Comparison of ENCODE assay signal across 10 cellular contexts in the genomic region with DNA sequence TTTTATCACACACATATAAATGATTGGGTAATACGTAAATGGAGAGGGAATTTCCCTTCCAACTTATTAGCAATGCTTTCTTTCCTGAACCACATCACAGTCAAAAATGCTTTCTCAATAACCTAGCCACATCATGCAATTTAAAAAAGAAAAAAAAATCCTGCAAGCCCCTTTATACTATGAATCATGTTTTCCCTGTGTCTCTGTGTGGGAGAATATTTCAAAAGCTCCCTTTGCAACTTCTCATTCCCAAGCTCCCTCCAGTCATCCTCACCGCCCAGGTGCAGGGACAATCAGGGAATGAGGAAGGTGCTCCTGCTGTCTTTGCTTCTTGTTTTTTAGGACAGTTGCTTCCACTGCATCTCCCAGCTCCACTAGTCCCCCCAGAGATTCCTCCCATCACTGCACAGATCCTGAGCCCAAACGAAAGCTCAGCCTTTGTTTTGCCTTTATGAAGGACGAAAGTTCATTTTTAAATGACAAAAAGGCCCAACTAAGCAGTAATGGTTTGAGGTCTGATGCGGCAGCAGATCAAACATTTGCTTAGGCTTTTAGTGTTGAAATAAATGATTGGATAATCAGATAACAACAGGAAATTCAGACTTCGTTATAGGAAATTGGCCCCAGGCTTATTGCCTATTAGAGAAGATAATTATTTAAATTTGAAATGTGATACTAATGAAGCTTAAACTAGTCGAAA. TPM values are rescaled to one million over a fixed set of nuclear protein-coding genes. Genes with fewer than 3 reads are reported as not detected.
DNase-seq lines count a peak whose midpoint lies in the region; ATAC-seq and TF ChIP-seq lines count a peak whose summit lies in the region.
"Had no signal": no experiment of that assay in that cellular context is flagged by ENCODE, and none has a peak within 500 bp of the region (broad histone marks: within the 10 kb centered on the region; RNA-seq: fewer than 3 reads in every experiment).

No MANE protein-coding gene starts in this region.

- H3K4me3 ChIP-seq in AG10803 (ENCODE audit: low read length) (no peak overlapping the region), endodermal cell (ENCODE audit: low read length) (no peak overlapping the region), neural progenitor cell (no peak overlapping the region)

- H3K27ac Mint-ChIP-seq in endodermal cell = peak overlapping the region; percentile 3
- no peak overlapping the region for H3K27ac Mint-ChIP-seq in neural progenitor cell
- H3K27ac Mint-ChIP-seq: activated CD4-positive, alpha-beta memory T cell treated with anti-CD3 and anti-CD28 coated beads, Interleukin-2, amount 10 ng/mL, durations not matched to agents 7 days and 5 days had no signal

- no peaks in the 10 kb centered on the region for H3K79me2 ChIP-seq in neural progenitor cell (ENCODE audit: low read depth)

- WGBS in endodermal cell (ENCODE audit: insufficient coverage in 1 of 2, insufficient read length in 1 of 2), 2 experiments = 65 to 75% methylated on average over 5 to 7 of the region's 7 CpGs

- H3K27ac ChIP-seq in endodermal cell (ENCODE audit: low read depth, low read length) (no peak overlapping the region), neural progenitor cell (peak overlapping the region; percentile 95)

- DNase-seq in AG10803 (ENCODE audit: low read depth) (peak; percentile 87), M059J (ENCODE audit: low read depth) (peak; percentile 56), endodermal cell (peak; percentile 44), neural progenitor cell (ENCODE audit: low spot score) (peak; percentile 74), NCI-H128 (lab: John Stamatoyannopoulos, UW; ENCODE audit: unreplicated experiment) (no peak), cerebellar nuclear complex (lab: John Stamatoyannopoulos, UW) (no peak), foreskin melanocyte (no peak)
- DNase-seq: activated CD4-positive, alpha-beta memory T cell treated with anti-CD3 and anti-CD28 coated beads, Interleukin-2, amount 10 ng/mL, durations not matched to agents 7 days and 5 days had no signal

- ATAC-seq in HG03432 (IDR thresholded peaks at IDR 0.05; ENCODE audit: unreplicated experiment) = no peak

- H3K9me3 Mint-ChIP-seq in endodermal cell = no peaks in the 10 kb centered on the region
- H3K9me3 Mint-ChIP-seq in neural progenitor cell = no peaks in the 10 kb centered on the region
- H3K9me3 Mint-ChIP-seq: activated CD4-positive, alpha-beta memory T cell treated with anti-CD3 and anti-CD28 coated beads, Interleukin-2, amount 10 ng/mL, durations not matched to agents 7 days and 5 days had no signal

- no peaks in the 10 kb centered on the region for H3K27me3 ChIP-seq in endodermal cell (ENCODE audit: control insufficient read depth, insufficient read depth, low read length, poor library complexity, severe bottlenecking)
- no peaks in the 10 kb centered on the region for H3K27me3 ChIP-seq in neural progenitor cell

- peak overlapping the region; percentile 61 for H3K4me2 ChIP-seq in neural progenitor cell

- TF ChIP-seq CTCF in AG10803 (conservative IDR thresholded peaks at IDR 0.05; ENCODE audit: low read length) = no peak
- TF ChIP-seq CTCF in endodermal cell (conservative IDR thresholded peaks at IDR 0.05) = no peak
- no peak for TF ChIP-seq CTCF in neural progenitor cell (IDR thresholded peaks at IDR 0.05)

- H3K27me3 Mint-ChIP-seq in endodermal cell (ENCODE audit: insufficient read depth) (no peaks in the 10 kb centered on the region), neural progenitor cell (ENCODE audit: insufficient read depth, low read depth) (no peaks in the 10 kb centered on the region)

- H3K4me1 Mint-ChIP-seq in endodermal cell (peaks cover 16% of the 10 kb centered on the region), neural progenitor cell (peaks cover 5% of the 10 kb centered on the region)
- H3K4me1 Mint-ChIP-seq: activated CD4-positive, alpha-beta memory T cell treated with anti-CD3 and anti-CD28 coated beads, Interleukin-2, amount 10 ng/mL, durations not matched to agents 7 days and 5 days had no signal

- H3F3A ChIP-seq in neural progenitor cell (ENCODE audit: low read depth) = peaks cover 24% of the 10 kb centered on the region

- H3K9me3 ChIP-seq in endodermal cell (ENCODE audit: control insufficient read depth, low read length) (no peaks in the 10 kb centered on the region), neural progenitor cell (ENCODE audit: low read depth) (no peaks in the 10 kb centered on the region)

- no peaks in the 10 kb centered on the region for H4K20me1 ChIP-seq in neural progenitor cell (ENCODE audit: low read depth)

- H3K36me3 Mint-ChIP-seq in endodermal cell (ENCODE audit: low read depth) (no peaks in the 10 kb centered on the region), neural progenitor cell (peaks cover 4% of the 10 kb centered on the region)

- H3K4me3 Mint-ChIP-seq in endodermal cell (no peak overlapping the region), neural progenitor cell (no peak overlapping the region)
- H3K4me3 Mint-ChIP-seq: activated CD4-positive, alpha-beta memory T cell treated with anti-CD3 and anti-CD28 coated beads, Interleukin-2, amount 10 ng/mL, durations not matched to agents 7 days and 5 days had no signal

- H3K9ac ChIP-seq in endodermal cell (ENCODE audit: extremely low read depth, low read length, poor library complexity, severe bottlenecking) = no peak overlapping the region
- no peak overlapping the region for H3K9ac ChIP-seq in neural progenitor cell

- H2AFZ ChIP-seq in neural progenitor cell (replicated peaks) = no peak overlapping the region

- H3K4me1 ChIP-seq in endodermal cell (ENCODE audit: control insufficient read depth, insufficient read depth, low read length) (peaks cover 8% of the 10 kb centered on the region), neural progenitor cell (peaks cover 36% of the 10 kb centered on the region)

- H3K36me3 ChIP-seq in endodermal cell (ENCODE audit: control insufficient read depth, insufficient read depth, low read length) (no peaks in the 10 kb centered on the region), neural progenitor cell (no peaks in the 10 kb centered on the region)

RNA-seq across cellular contexts. Expression of a gene that starts 47.8 kb away (rescaled TPM):
- total RNA-seq in M059J (2014; rRNA removed; shearing (Covaris generic)) = not detected in 2 replicates
- 1 to 10 TPM in 1 of 2 donors, under 1 TPM in 1; 0.70 to 2.1 TPM for total RNA-seq in endodermal cell
- 1.1 TPM for polyA plus RNA-seq in endodermal cell (2013, experiment 1 of 2)
- 0.83 TPM for polyA plus RNA-seq in endodermal cell (2013, experiment 2 of 2)
- not detected in 2 replicates for total RNA-seq in neural progenitor cell (ENCODE audit: low replicate concordance)
- total RNA-seq: activated CD4-positive, alpha-beta memory T cell treated with anti-CD3 and anti-CD28 coated beads, Interleukin-2, amount 10 ng/mL, durations not matched to agents 7 days and 5 days had no signal
- polyA plus RNA-seq: adipose tissue had no signal

Comparison
In these comparisons a context has a peak if more than half of its experiments do, and no peak if none do; other contexts are left out.
1. DNase-seq: peak in AG10803 (single experiment), M059J (single experiment), endodermal cell (single experiment) and neural progenitor cell (single experiment); none in NCI-H128 (single experiment), cerebellar nuclear complex (0 of 2) and foreskin melanocyte (single experiment).